6 cellular contexts compared by ENCODE assay signal in the genomic region with DNA sequence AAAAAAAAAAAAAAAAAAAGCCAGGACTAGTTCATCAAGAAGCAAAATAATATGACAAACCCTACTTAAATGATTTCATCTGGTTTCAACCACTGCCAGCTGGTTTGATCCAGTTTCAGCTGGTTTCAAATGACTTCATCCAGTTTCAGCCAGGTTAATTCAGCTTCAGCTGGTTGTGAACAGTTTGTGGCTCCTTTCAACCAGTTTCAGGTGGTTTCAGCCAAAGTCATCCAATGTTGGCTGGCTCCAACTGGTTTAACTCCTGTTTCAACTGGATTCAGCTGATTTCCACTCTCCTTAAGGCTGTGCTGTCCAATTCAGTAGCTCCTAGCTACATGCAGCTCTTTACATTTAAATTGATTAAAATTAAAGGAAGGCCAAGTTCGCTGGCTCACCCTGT. TPM values are rescaled to one million over a fixed set of nuclear protein-coding genes. Genes with fewer than 3 reads are reported as not detected.
DNase-seq lines count a peak whose midpoint lies in the region; ATAC-seq, FAIRE-seq and TF ChIP-seq lines count a peak whose summit lies in the region.
"Not testable (repeated sequence)": the region's sequence is repeated elsewhere in the genome, so short reads cannot be mapped to it uniquely, and the experiment has no call there.

No MANE protein-coding gene starts in this region.

- not testable (repeated sequence) for H3K79me2 ChIP-seq in KMS-11 (ENCODE audit: insufficient read depth, low read depth); GM12878 (ENCODE audit: control insufficient read depth, insufficient read depth, low read length)

- TF ChIP-seq RAD21 in GM12878 (IDR thresholded peaks at IDR 0.05; ENCODE audit: insufficient read depth, low read depth, low read length): not testable (repeated sequence)

- SMC1A ChIA-PET in GM12878 (lab: Charles Lee; ENCODE audit: uncharacterized antibody, unreplicated experiment): not testable (repeated sequence)

- BruUV-seq in GM12878 (replicated peaks; lab: Mats Ljungman, UMichigan): not testable (repeated sequence)

- RAD21 ChIA-PET in GM12878 (lab: Charles Lee; ENCODE audit: unreplicated experiment): not testable (repeated sequence)

- H3K4me2 ChIP-seq in KMS-11; GM12878 (ENCODE audit: control insufficient read depth, insufficient read depth): not testable (repeated sequence)

- H3K27me3 ChIP-seq in KMS-11 (ENCODE audit: insufficient read depth, low read depth); GM12878 (replicated peaks in 1 of 2; ENCODE audit: control insufficient read depth in 2 of 2, insufficient read depth in 2 of 2, low read length in 1 of 2): not testable (repeated sequence)

- not testable (repeated sequence) for H3K27ac Mint-ChIP-seq in activated CD4-positive, alpha-beta T cell treated with anti-CD3 and anti-CD28 coated beads for 36 hours; activated T-cell treated with anti-CD3 and anti-CD28 coated beads, Interleukin-2, amount 50 U/mL, for 72 hours; stimulated activated naive CD8-positive, alpha-beta T cell treated with anti-CD3 and anti-CD28 coated beads, Interleukin-15, amount 100 ng/mL, for 72 hours

- not testable (repeated sequence) for H3K4me1 Mint-ChIP-seq in activated CD4-positive, alpha-beta T cell treated with anti-CD3 and anti-CD28 coated beads for 36 hours; activated T-cell treated with anti-CD3 and anti-CD28 coated beads, Interleukin-2, amount 50 U/mL, for 72 hours (ENCODE audit: low read depth); stimulated activated naive CD8-positive, alpha-beta T cell treated with anti-CD3 and anti-CD28 coated beads, Interleukin-15, amount 100 ng/mL, for 72 hours

- peak overlapping the region; percentile 80; the same call in 1 of the 2 replicates for H3K27ac ChIP-seq in KMS-11
- not testable (repeated sequence) for H3K27ac ChIP-seq in GM12878 (ENCODE audit: control insufficient read depth, insufficient read depth)

- H3K36me3 Mint-ChIP-seq in activated CD4-positive, alpha-beta T cell treated with anti-CD3 and anti-CD28 coated beads for 36 hours (ENCODE audit: low read depth); activated T-cell treated with anti-CD3 and anti-CD28 coated beads, Interleukin-2, amount 50 U/mL, for 72 hours (ENCODE audit: insufficient read depth in 2 of 2): not testable (repeated sequence)

- H3K4me3 ChIP-seq in KMS-11 (IDR thresholded peaks at IDR 0.05; ENCODE audit: insufficient read depth, low read depth, low read length); GM12878: not testable (repeated sequence)

- ATAC-seq in GM19351 (IDR thresholded peaks at IDR 0.05; ENCODE audit: unreplicated experiment): peak; percentile 62
- ATAC-seq in activated CD4-positive, alpha-beta T cell treated with anti-CD3 and anti-CD28 coated beads for 36 hours: peak; percentile 77
- ATAC-seq in activated T-cell treated with anti-CD3 and anti-CD28 coated beads, Interleukin-2, amount 50 U/mL, for 72 hours (replicated peaks in 1 of 2): peak; percentile 86 to 90
- peak; percentile 85 for ATAC-seq in GM12878
- peak; percentile 88 for ATAC-seq in stimulated activated naive CD8-positive, alpha-beta T cell treated with anti-CD3 and anti-CD28 coated beads, Interleukin-15, amount 100 ng/mL, for 72 hours

- TF ChIP-seq CTCF in KMS-11 (conservative IDR thresholded peaks at IDR 0.05; ENCODE audit: low read depth, low read length); GM12878 (IDR thresholded peaks at IDR 0.05 in 2 of 3, conservative IDR thresholded peaks at IDR 0.05 in 1 of 3; ENCODE audit: control insufficient read depth in 2 of 3, extremely low read depth in 1 of 3, insufficient read depth in 1 of 3, low read depth in 3 of 3, low read length in 3 of 3): not testable (repeated sequence)

- WGBS in GM12878 (ENCODE audit: insufficient coverage, insufficient replicate concordance, low lambda C conversion rate, missing lambda C conversion rate): no CpG with 5 or more reads among the region's 1 CpG

- H4K20me1 ChIP-seq in KMS-11 (ENCODE audit: insufficient read depth); GM12878 (ENCODE audit: control insufficient read depth, insufficient read depth): not testable (repeated sequence)

- peaks cover 39% of the 10 kb centered on the region for H3K4me1 ChIP-seq in KMS-11 (ENCODE audit: low read depth, poor library complexity, severe bottlenecking)
- H3K4me1 ChIP-seq in GM12878 (ENCODE audit: control insufficient read depth, insufficient read depth, low read length): not testable (repeated sequence)

- TF ChIP-seq EP300 in GM12878 (IDR thresholded peaks at IDR 0.05; ENCODE audit: borderline replicate concordance in 1 of 2, control insufficient read depth in 1 of 2, low read depth in 2 of 2, low read length in 2 of 2): not testable (repeated sequence)

- H2AFZ ChIP-seq in KMS-11 (ENCODE audit: low read depth); GM12878 (ENCODE audit: control insufficient read depth, low read depth, low read length): not testable (repeated sequence)

- H3K9me3 ChIP-seq in GM12878 (replicated peaks; ENCODE audit: control insufficient read depth, insufficient read depth, low read length): not testable (repeated sequence)

- FAIRE-seq in GM12878 (lab: Jason Lieb, UNC): not testable (repeated sequence)

- intact Hi-C loops in activated CD4-positive, alpha-beta T cell treated with anti-CD3 and anti-CD28 coated beads for 36 hours (cut with DNase I, micrococcal nuclease); GM12878 (cut with micrococcal nuclease; ENCODE audit: unreplicated experiment): not testable (repeated sequence)

- not testable (repeated sequence) for H3K4me3 Mint-ChIP-seq in activated CD4-positive, alpha-beta T cell treated with anti-CD3 and anti-CD28 coated beads for 36 hours; activated T-cell treated with anti-CD3 and anti-CD28 coated beads, Interleukin-2, amount 50 U/mL, for 72 hours; stimulated activated naive CD8-positive, alpha-beta T cell treated with anti-CD3 and anti-CD28 coated beads, Interleukin-15, amount 100 ng/mL, for 72 hours

- peak overlapping the region; percentile 70; the same call in 1 of the 2 replicates for H3K9ac ChIP-seq in KMS-11
- H3K9ac ChIP-seq in GM12878 (ENCODE audit: control insufficient read depth, insufficient read depth, low read length): not testable (repeated sequence)

- TF ChIP-seq POLR2A in GM12878 (IDR thresholded peaks at IDR 0.05; ENCODE audit: low read depth, low read length): not testable (repeated sequence)

- not testable (repeated sequence) for H3K36me3 ChIP-seq in KMS-11 (ENCODE audit: insufficient read depth); GM12878 (ENCODE audit: control insufficient read depth in 2 of 2, insufficient read depth in 2 of 2, low read length in 1 of 2)

- CTCF ChIA-PET in activated CD4-positive, alpha-beta T cell treated with anti-CD3 and anti-CD28 coated beads for 36 hours (lab: Charles Lee); GM12878 (lab: Yijun Ruan, JAX): not testable (repeated sequence)

- not testable (repeated sequence) for H3K27me3 Mint-ChIP-seq in activated CD4-positive, alpha-beta T cell treated with anti-CD3 and anti-CD28 coated beads for 36 hours; activated T-cell treated with anti-CD3 and anti-CD28 coated beads, Interleukin-2, amount 50 U/mL, for 72 hours (ENCODE audit: low read depth); stimulated activated naive CD8-positive, alpha-beta T cell treated with anti-CD3 and anti-CD28 coated beads, Interleukin-15, amount 100 ng/mL, for 72 hours

- POLR2A ChIA-PET in activated CD4-positive, alpha-beta T cell treated with anti-CD3 and anti-CD28 coated beads for 36 hours (lab: Charles Lee); GM12878 (lab: Charles Lee): not testable (repeated sequence)

- not testable (repeated sequence) for DNase-seq in activated CD4-positive, alpha-beta T cell treated with anti-CD3 and anti-CD28 coated beads for 36 hours; activated T-cell treated with anti-CD3 and anti-CD28 coated beads, Interleukin-2, amount 50 U/mL, for 72 hours; GM12878 (ENCODE audit: low read depth, low spot score); stimulated activated naive CD8-positive, alpha-beta T cell treated with anti-CD3 and anti-CD28 coated beads, Interleukin-15, amount 100 ng/mL, for 72 hours

- not testable (repeated sequence) for H3K9me3 Mint-ChIP-seq in activated CD4-positive, alpha-beta T cell treated with anti-CD3 and anti-CD28 coated beads for 36 hours (ENCODE audit: low read depth); activated T-cell treated with anti-CD3 and anti-CD28 coated beads, Interleukin-2, amount 50 U/mL, for 72 hours; stimulated activated naive CD8-positive, alpha-beta T cell treated with anti-CD3 and anti-CD28 coated beads, Interleukin-15, amount 100 ng/mL, for 72 hours

- in situ Hi-C loops in GM12878 (cut with MboI): not testable (repeated sequence)

RNA-seq across cellular contexts. Expression of a gene that starts 37.5 kb away (rescaled TPM):
- total RNA-seq in activated CD4-positive, alpha-beta T cell treated with anti-CD3 and anti-CD28 coated beads for 36 hours: 1 to 10 TPM; 2.5 TPM
- total RNA-seq in activated T-cell treated with anti-CD3 and anti-CD28 coated beads, Interleukin-2, amount 50 U/mL, for 72 hours: 1 to 10 TPM; 4.4 to 5.6 TPM
- 0.77 and 3.1 TPM in 2 replicates for total RNA-seq in GM12878 (2013; cell fraction: nucleolus; rRNA removed)
- total RNA-seq in GM12878 (2014; rRNA removed): 0.16 and 0.51 TPM in 2 replicates
- 0.18 TPM in 1 of 2 replicates, not detected in the other for total RNA-seq in GM12878 (2014; rRNA removed; fragmentation: Illumina TruSeq; extraction: Trizol)
- total RNA-seq in GM12878 (2021): 0.58 and 1.1 TPM in 2 replicates
- polyA plus RNA-seq in GM12878 (2011; ENCODE audit: low read depth): 0.60 TPM
- polyA plus RNA-seq in GM12878 (2011; rRNA removed): 0.09 and 0.38 TPM in 2 replicates
- polyA plus RNA-seq in GM12878 (2011; cell fraction: cytosol; rRNA removed): 0.81 and 0.97 TPM in 2 replicates
- 1.3 and 1.7 TPM in 2 replicates for polyA plus RNA-seq in GM12878 (2011; cell fraction: nucleus; rRNA removed)
- polyA plus RNA-seq in GM12878 (2012): 0.28 and 0.35 TPM in 2 replicates
- 0.25 TPM in 1 of 2 replicates, not detected in the other for polyA plus RNA-seq in GM12878 (2014; fragmentation: Illumina TruSeq; extraction: Trizol)
- polyA plus RNA-seq in GM12878 (2014; fragmentation: Nextera tagmentation; extraction: Ambion mirVana): not detected
- polyA plus RNA-seq in GM12878 (2014; rRNA removed): 0.50 and 0.52 TPM in 2 replicates
- not detected for polyA plus RNA-seq in GM12878 (2016; fragmentation: Nextera tagmentation; extraction: Ambion mirVana)
- 0.57 and 1.3 TPM in 2 replicates for polyA minus RNA-seq in GM12878 (2011; rRNA and poly(A)+ RNA removed)
- polyA minus RNA-seq in GM12878 (2011; cell fraction: cytosol; rRNA and poly(A)+ RNA removed): 2.4 TPM in 1 of 2 replicates, not detected in the other
- 0.67 TPM in 1 of 2 replicates, not detected in the other for polyA minus RNA-seq in GM12878 (2011; cell fraction: nucleus; rRNA and poly(A)+ RNA removed)
